Comparison of ENCODE assay signal across 19 cellular contexts in the genomic region with DNA sequence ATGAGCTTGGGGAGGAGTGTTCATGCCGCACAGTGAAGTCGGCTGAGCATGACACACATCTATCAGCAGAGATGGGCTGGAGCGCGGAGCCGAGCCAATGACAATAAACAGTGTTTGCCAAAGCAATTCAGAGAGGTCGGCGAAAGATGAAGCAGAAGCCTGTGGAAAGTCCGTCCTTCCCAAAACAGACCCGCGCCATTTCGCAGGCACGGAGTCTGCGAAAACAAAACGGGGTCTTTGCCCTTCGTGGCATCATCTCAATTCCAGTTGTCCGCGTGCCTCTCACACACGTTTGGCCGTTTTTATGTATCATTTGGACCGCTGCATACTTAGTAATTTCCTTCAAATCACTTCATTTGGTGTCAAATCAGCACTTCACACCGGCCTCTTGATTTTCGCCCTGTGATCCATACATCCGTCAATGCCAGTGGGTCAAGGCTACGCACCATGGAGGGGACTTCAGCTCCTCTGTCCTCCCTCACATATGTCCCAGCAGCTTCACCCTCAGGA.
DNase-seq lines count a peak whose midpoint lies in the region; ATAC-seq, FAIRE-seq and TF ChIP-seq lines count a peak whose summit lies in the region.
"Had no signal": no experiment of that assay in that cellular context is flagged by ENCODE, and none has a peak within 500 bp of the region (broad histone marks: within the 10 kb centered on the region; RNA-seq: fewer than 3 reads in every experiment).

No MANE protein-coding gene starts in this region.

- CTCF ChIA-PET in HepG2 (lab: Yijun Ruan, JAX; ENCODE audit: low intra/inter-chr PET ratio, low total read pairs) = interaction anchor here (4.4 kb wide), 1 partner anchor 36 kb away, joined by 19 read pairs; no protein-coding TSS in a partner anchor

- no peaks in the 10 kb centered on the region for H3K79me2 ChIP-seq in HepG2 (ENCODE audit: insufficient read depth, low read length)

- H3K27ac Mint-ChIP-seq in dendritic cell treated with granulocyte-macrophage colony-stimulating factor and Interleukin-4, amounts not matched to agents 40 ng/mL and 50 ng/mL, for 4 days = peak overlapping the region; percentile 93
- H3K27ac Mint-ChIP-seq: activated naive CD8-positive, alpha-beta T cell; type B pancreatic cell; WTC11 had no signal

- H3K4me3 Mint-ChIP-seq in dendritic cell treated with granulocyte-macrophage colony-stimulating factor and Interleukin-4, amounts not matched to agents 40 ng/mL and 50 ng/mL, for 4 days = no peak overlapping the region
- H3K4me3 Mint-ChIP-seq: activated naive CD8-positive, alpha-beta T cell; type B pancreatic cell; WTC11 had no signal

- peak overlapping the region; percentile 71 for H3K4me2 ChIP-seq in HepG2 (ENCODE audit: low read depth, low read length)

- H3K27ac ChIP-seq in HepG2 (ENCODE audit: extremely low read length, insufficient read depth, low read length) (no peak overlapping the region), vagina (peak overlapping the region; percentile 66)
- H3K27ac ChIP-seq: cardiac muscle cell had no signal

- H3K4me1 Mint-ChIP-seq in dendritic cell treated with granulocyte-macrophage colony-stimulating factor and Interleukin-4, amounts not matched to agents 40 ng/mL and 50 ng/mL, for 4 days (ENCODE audit: low read depth) = peaks cover 69% of the 10 kb centered on the region

- TF ChIP-seq POLR2A in HepG2 (IDR thresholded peaks at IDR 0.05; ENCODE audit: insufficient read depth in 1 of 2, low read depth in 2 of 2, low read length in 2 of 2) = no peak
- TF ChIP-seq POLR2A in vagina (IDR thresholded peaks at IDR 0.05) = no peak

- no TSS peak for BruUV-seq in HepG2 (replicated peaks; lab: Mats Ljungman, UMichigan)

- H3K9me3 ChIP-seq in HepG2 (ENCODE audit: low read length) (no peaks in the 10 kb centered on the region), vagina (no peaks in the 10 kb centered on the region)

- in situ Hi-C loops in HepG2 (cut with HindIII; ENCODE audit: extremely low pct_ligation_motif_present, low pct_unique_long_range_greater_than_20kb) = loop anchor here (5.0 kb wide), 1 partner anchor 37 kb away; no protein-coding TSS in a partner anchor

- H3K27me3 ChIP-seq in HepG2 (ENCODE audit: control insufficient read depth in 1 of 2, insufficient read depth in 2 of 2, low read length in 2 of 2) (no peaks in the 10 kb centered on the region), vagina (no peaks in the 10 kb centered on the region)
- H3K27me3 ChIP-seq: cardiac muscle cell had no signal

- H3K27me3 Mint-ChIP-seq in dendritic cell treated with granulocyte-macrophage colony-stimulating factor and Interleukin-4, amounts not matched to agents 40 ng/mL and 50 ng/mL, for 4 days = no peaks in the 10 kb centered on the region
- H3K27me3 Mint-ChIP-seq: type B pancreatic cell had no signal

- ATAC-seq in HepG2 = peak; percentile 54
- ATAC-seq: PC-3, WTC11 had no signal

- POLR2A ChIA-PET in HepG2 (lab: Yijun Ruan, JAX) = interaction anchor here (0.7 kb wide), 1 partner anchor 11 kb away, joined by 4 read pairs; no protein-coding TSS in a partner anchor

- DNase-seq in SHP77 (lab: John Stamatoyannopoulos, UW) = peak; percentile 28 to 55
- no peak for DNase-seq in SHP77 treated with DMSO at 0.1 percent for 48 hours (lab: John Stamatoyannopoulos, UW)
- peak; percentile 82 for DNase-seq in HepG2 (ENCODE audit: low spot score)
- no peak for DNase-seq in vagina (ENCODE audit: extremely low spot score in 2 of 2)
- no peak for DNase-seq in medulla oblongata (ENCODE audit: extremely low spot score)
- DNase-seq in cortex of kidney (lab: John Stamatoyannopoulos, UW) = no peak
- no peak for DNase-seq in NCI-H526 (lab: John Stamatoyannopoulos, UW)
- DNase-seq: COR-L47; glutamatergic neuron; naive B cell; NCI-H345; PC-3; stimulated activated CD4-positive, alpha-beta T cell treated with anti-CD3 and anti-CD28 coated beads, Interleukin-2, amount 100 ng/mL, for 24 hours had no signal

- peak; percentile 5; the same call in 1 of the 2 replicates for TF ChIP-seq CTCF in HepG2 (CRISPR knock-in tag; IDR thresholded peaks at IDR 0.05)
- TF ChIP-seq CTCF in vagina (IDR thresholded peaks at IDR 0.05) = no peak

- H2AFZ ChIP-seq in HepG2 (ENCODE audit: low read length) = no peak overlapping the region

- no peaks in the 10 kb centered on the region for H3K36me3 ChIP-seq in HepG2 (replicated peaks in 1 of 2; ENCODE audit: control insufficient read depth in 1 of 2, insufficient read depth in 2 of 2, low read length in 2 of 2)
- no peaks in the 10 kb centered on the region for H3K36me3 ChIP-seq in vagina
- H3K36me3 ChIP-seq: cardiac muscle cell had no signal

- H4K20me1 ChIP-seq in HepG2 (ENCODE audit: insufficient read depth, low read length) = no peaks in the 10 kb centered on the region

- FAIRE-seq in HepG2 (lab: Jason Lieb, UNC) = peak; percentile 50
- FAIRE-seq: keratinocyte had no signal

- peak overlapping the region in 2 of 3 experiments; percentile 9 to 45; a peak in 3 of 6 replicates for H3K4me3 ChIP-seq in HepG2 (replicated peaks in 1 of 3; ENCODE audit: insufficient read depth in 1 of 3, low read depth in 2 of 3, low read length in 3 of 3)
- peak overlapping the region in 1 of 2 donors; percentile 9 for H3K4me3 ChIP-seq in vagina
- H3K4me3 ChIP-seq: cardiac muscle cell had no signal

- 18% methylated on average over 24 of the region's 24 CpGs for WGBS in HepG2 (ENCODE audit: low lambda C conversion rate)

- TF ChIP-seq EP300 in HepG2 (IDR thresholded peaks at IDR 0.05; ENCODE audit: low read depth in 2 of 2, low read length in 2 of 2) (no peak), HepG2 (CRISPR knock-in tag; IDR thresholded peaks at IDR 0.05; ENCODE audit: borderline replicate concordance) (no peak)

- H3K36me3 Mint-ChIP-seq in dendritic cell treated with granulocyte-macrophage colony-stimulating factor and Interleukin-4, amounts not matched to agents 40 ng/mL and 50 ng/mL, for 4 days (ENCODE audit: low read depth) = peaks cover 90% of the 10 kb centered on the region
- H3K36me3 Mint-ChIP-seq: activated naive CD8-positive, alpha-beta T cell; WTC11 had no signal

- H3K9me3 Mint-ChIP-seq in dendritic cell treated with granulocyte-macrophage colony-stimulating factor and Interleukin-4, amounts not matched to agents 40 ng/mL and 50 ng/mL, for 4 days = no peaks in the 10 kb centered on the region
- H3K9me3 Mint-ChIP-seq: type B pancreatic cell, WTC11 had no signal

- intact Hi-C loops in dendritic cell treated with granulocyte-macrophage colony-stimulating factor and Interleukin-4, amounts not matched to agents 40 ng/mL and 50 ng/mL, for 4 days (cut with micrococcal nuclease) = no loop called here
- intact Hi-C loops in HepG2 (cut with micrococcal nuclease; ENCODE audit: unreplicated experiment) = no loop called here
- intact Hi-C loops in vagina (cut with DNase I) = no loop called here

- peaks cover 58% of the 10 kb centered on the region for H3K4me1 ChIP-seq in HepG2 (ENCODE audit: insufficient read depth, low read length)
- H3K4me1 ChIP-seq in vagina = peaks cover 28% of the 10 kb centered on the region

- peak; percentile 28; the same call in 1 of the 2 replicates for TF ChIP-seq RAD21 in HepG2 (CRISPR knock-in tag; IDR thresholded peaks at IDR 0.05)

- no peak overlapping the region for H3K9ac ChIP-seq in HepG2 (ENCODE audit: insufficient read depth, low read depth, low read length)

TF ChIP-seq in HepG2, 621 proteins besides CTCF, POLR2A, EP300 and RAD21 (continues in another document):
- no peak for TF ChIP-seq ZNF746 (CRISPR knock-in tag; IDR thresholded peaks at IDR 0.05)
- TF ChIP-seq, protein P1, sequence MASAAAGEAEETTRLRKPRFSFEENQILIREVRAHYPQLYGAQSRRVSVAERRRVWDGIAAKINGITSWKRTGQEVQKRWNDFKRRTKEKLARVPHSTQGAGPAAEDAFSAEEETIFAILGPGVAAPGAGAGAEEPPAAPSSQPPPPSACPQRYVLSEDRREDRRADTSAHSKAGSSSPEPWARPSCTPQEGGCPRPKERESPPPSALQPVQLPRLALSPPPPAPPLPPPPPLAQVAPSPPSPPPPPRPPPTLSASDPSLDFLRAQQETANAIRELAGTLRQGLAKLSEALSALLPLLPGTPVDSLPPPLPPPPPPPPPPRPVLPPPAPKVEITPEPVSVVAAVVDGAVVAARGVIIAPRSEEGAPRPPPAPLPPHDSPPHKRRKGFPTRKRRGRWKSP (CRISPR knock-in tag; IDR thresholded peaks at IDR 0.05) = no peak
- TF ChIP-seq SATB2 (CRISPR knock-in tag; IDR thresholded peaks at IDR 0.05) = no peak
- TF ChIP-seq SMARCE1 (IDR thresholded peaks at IDR 0.05; ENCODE audit: borderline replicate concordance) = no peak
- TF ChIP-seq KMT2A (CRISPR knock-in tag; IDR thresholded peaks at IDR 0.05) = no peak
- TF ChIP-seq SAP130 (CRISPR knock-in tag; IDR thresholded peaks at IDR 0.05; ENCODE audit: low read depth) = peak; percentile 30; the same call in 1 of the 2 replicates
- TF ChIP-seq YY1 (IDR thresholded peaks at IDR 0.05; ENCODE audit: insufficient read depth, insufficient replicate concordance, low read depth, low read length) = peak; percentile 14
- no peak for TF ChIP-seq ZNF335 (CRISPR knock-in tag; IDR thresholded peaks at IDR 0.05)
- TF ChIP-seq SALL1 (CRISPR knock-in tag; IDR thresholded peaks at IDR 0.05) = peak; percentile 57; the same call in 1 of the 2 replicates
- 0 out of 2 replicates have a peak, but pooled peaks have one; percentile 17 for TF ChIP-seq ELF3 (CRISPR knock-in tag; IDR thresholded peaks at IDR 0.05)
- TF ChIP-seq SETDB1 (CRISPR knock-in tag; IDR thresholded peaks at IDR 0.05; ENCODE audit: borderline replicate concordance) = no peak
- no peak for TF ChIP-seq SOX5 (CRISPR knock-in tag; IDR thresholded peaks at IDR 0.05; ENCODE audit: borderline replicate concordance)
- TF ChIP-seq HDAC2 (CRISPR knock-in tag; IDR thresholded peaks at IDR 0.05) = peak; percentile 68
- no peak for TF ChIP-seq PHB2 (IDR thresholded peaks at IDR 0.05; ENCODE audit: partially characterized antibody)
- 0 out of 2 replicates have a peak, but pooled peaks have one; percentile 9 for TF ChIP-seq BCL6 (CRISPR knock-in tag; IDR thresholded peaks at IDR 0.05)
- TF ChIP-seq, protein P2, sequence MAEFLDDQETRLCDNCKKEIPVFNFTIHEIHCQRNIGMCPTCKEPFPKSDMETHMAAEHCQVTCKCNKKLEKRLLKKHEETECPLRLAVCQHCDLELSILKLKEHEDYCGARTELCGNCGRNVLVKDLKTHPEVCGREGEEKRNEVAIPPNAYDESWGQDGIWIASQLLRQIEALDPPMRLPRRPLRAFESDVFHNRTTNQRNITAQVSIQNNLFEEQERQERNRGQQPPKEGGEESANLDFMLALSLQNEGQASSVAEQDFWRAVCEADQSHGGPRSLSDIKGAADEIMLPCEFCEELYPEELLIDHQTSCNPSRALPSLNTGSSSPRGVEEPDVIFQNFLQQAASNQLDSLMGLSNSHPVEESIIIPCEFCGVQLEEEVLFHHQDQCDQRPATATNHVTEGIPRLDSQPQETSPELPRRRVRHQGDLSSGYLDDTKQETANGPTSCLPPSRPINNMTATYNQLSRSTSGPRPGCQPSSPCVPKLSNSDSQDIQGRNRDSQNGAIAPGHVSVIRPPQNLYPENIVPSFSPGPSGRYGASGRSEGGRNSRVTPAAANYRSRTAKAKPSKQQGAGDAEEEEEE (CRISPR knock-in tag; IDR thresholded peaks at IDR 0.05; ENCODE audit: borderline replicate concordance) = no peak

Comparison
In these comparisons a context has a peak if more than half of its experiments do, and no peak if none do; other contexts are left out.
1. DNase-seq: peak in SHP77 (2 of 2) and HepG2 (single experiment); none in SHP77 treated with DMSO at 0.1 percent for 48 hours (single experiment), vagina (0 of 2), medulla oblongata (single experiment), cortex of kidney (single experiment) and NCI-H526 (0 of 2).